Comparison of ENCODE assay signal across 19 cellular contexts in the genomic region with DNA sequence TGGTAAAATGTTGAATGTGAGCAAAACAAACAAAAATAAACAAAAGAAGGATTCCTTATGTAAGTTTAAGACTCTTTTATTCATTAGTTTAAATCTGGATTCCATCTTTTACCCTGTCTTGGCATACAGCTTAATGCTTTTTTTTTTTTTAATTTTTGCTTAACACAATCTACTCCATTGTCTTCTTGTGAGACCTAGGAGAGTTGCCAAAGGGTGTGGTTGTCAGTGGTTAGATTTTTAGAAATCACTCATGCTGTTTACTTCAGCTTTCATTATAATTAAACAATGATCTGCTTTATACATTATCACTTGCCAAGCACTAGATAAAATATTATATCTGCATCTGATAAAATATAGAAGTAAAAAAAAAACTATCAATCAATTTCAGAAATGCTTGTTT.
DNase-seq lines count a peak whose midpoint lies in the region; ATAC-seq, FAIRE-seq and TF ChIP-seq lines count a peak whose summit lies in the region.
"Had no signal": no experiment of that assay in that cellular context is flagged by ENCODE, and none has a peak within 500 bp of the region (broad histone marks: within the 10 kb centered on the region; RNA-seq: fewer than 3 reads in every experiment).

No MANE protein-coding gene starts in this region.

- no peak overlapping the region for H2AFZ ChIP-seq in PC-9

- no peak for TF ChIP-seq CTCF in PC-9 (conservative IDR thresholded peaks at IDR 0.05)

- no peak for ATAC-seq in GM19395 (IDR thresholded peaks at IDR 0.05; ENCODE audit: unreplicated experiment)
- ATAC-seq: activated CD4-positive, alpha-beta T cell treated with anti-CD3 and anti-CD28 coated beads for 36 hours; lower lobe of right lung; naive thymus-derived CD8-positive, alpha-beta T cell; stimulated activated effector memory CD8-positive, alpha-beta T cell treated with anti-CD3 and anti-CD28 coated beads, Interleukin-12 subunit alpha, Interleukin-12 subunit beta, amount 100 ng/mL, for 72 hours had no signal

- no peak overlapping the region for H3K27ac ChIP-seq in PC-9
- no peak overlapping the region for H3K27ac ChIP-seq in effector memory CD4-positive, alpha-beta T cell (ENCODE audit: insufficient read depth, low read length, poor library complexity, severe bottlenecking)
- H3K27ac ChIP-seq: BLaER1, lower lobe of right lung, pancreas, SK-N-MC had no signal

- intact Hi-C loops in PC-9 (cut with micrococcal nuclease; ENCODE audit: unreplicated experiment): no loop called here

- H3K9me2 ChIP-seq in PC-9 (ENCODE audit: insufficient read depth): no peaks in the 10 kb centered on the region

- no peaks in the 10 kb centered on the region for H3K27me3 ChIP-seq in PC-9 (ENCODE audit: insufficient read depth, low read depth)
- H3K27me3 ChIP-seq in effector memory CD4-positive, alpha-beta T cell (replicated peaks; ENCODE audit: control insufficient read depth, insufficient read depth, low read length, poor library complexity, severe bottlenecking): no peaks in the 10 kb centered on the region
- H3K27me3 ChIP-seq: BLaER1, pancreas had no signal

- H3K9me3 ChIP-seq in PC-9 (ENCODE audit: insufficient read depth, low read depth): no peaks in the 10 kb centered on the region
- no peaks in the 10 kb centered on the region for H3K9me3 ChIP-seq in effector memory CD4-positive, alpha-beta T cell (ENCODE audit: control insufficient read depth, low read length)
- H3K9me3 ChIP-seq: BLaER1, lower lobe of right lung, pancreas had no signal

- H3K4me3 ChIP-seq in PC-9: no peak overlapping the region
- H3K4me3 ChIP-seq in effector memory CD4-positive, alpha-beta T cell (ENCODE audit: insufficient read depth, low read depth, low read length, poor library complexity, severe bottlenecking): no peak overlapping the region
- H3K4me3 ChIP-seq: BLaER1, lower lobe of right lung, pancreas, SK-N-MC had no signal

- no peaks in the 10 kb centered on the region for H3F3A ChIP-seq in PC-9 (ENCODE audit: insufficient read depth, low read depth)

- CTCF ChIA-PET in PC-9 (lab: Charles Lee): interaction anchor here (0.6 to 0.7 kb wide), 2 partner anchors 20 to 359 kb away, joined by 3 read pairs; no protein-coding TSS in a partner anchor

- no peaks in the 10 kb centered on the region for H3K79me2 ChIP-seq in PC-9 (ENCODE audit: low read depth)

- POLR2A ChIA-PET in PC-9 (lab: Charles Lee; ENCODE audit: unreplicated experiment): interaction anchor here (0.6 kb wide), 2 partner anchors 104 to 332 kb away, joined by 6 to 7 read pairs; no protein-coding TSS in a partner anchor

- BruUV-seq in PC-9 (replicated peaks; lab: Mats Ljungman, UMichigan): no TSS peak

- H4K20me1 ChIP-seq in PC-9 (ENCODE audit: insufficient read depth): no peaks in the 10 kb centered on the region
- H4K20me1 ChIP-seq: BLaER1 had no signal

- no peak for DNase-seq in H54 (ENCODE audit: insufficient read length, low spot score)
- peak; percentile 7 to 48 for DNase-seq in PC-9
- peak; percentile 38 for DNase-seq in fibroblast of peridontal ligament (ENCODE audit: extremely low read depth)
- DNase-seq in renal cortical epithelial cell (ENCODE audit: low read depth): peak; percentile 66
- no peak for DNase-seq in stimulated activated CD4-positive, alpha-beta T cell treated with anti-CD3 and anti-CD28 coated beads, Interleukin-2, amount 100 ng/mL, for 24 hours
- DNase-seq in effector memory CD4-positive, alpha-beta T cell: no peak
- DNase-seq in 8988T: no peak
- DNase-seq: activated CD4-positive, alpha-beta T cell treated with anti-CD3 and anti-CD28 coated beads for 36 hours; effector CD4-positive, alpha-beta T cell; GOT3; Kasumi-1; lower lobe of right lung; naive thymus-derived CD8-positive, alpha-beta T cell; pancreas; stimulated activated CD4-positive, alpha-beta T cell treated with anti-CD3 and anti-CD28 coated beads, Interleukin-12 subunit alpha, Interleukin-12 subunit beta, amount 100 ng/mL, for 4 hours had no signal

- no peak for TF ChIP-seq POLR2A in H54 (IDR thresholded peaks at IDR 0.05; ENCODE audit: low read depth, low read length)

- H3K36me3 ChIP-seq in PC-9 (ENCODE audit: low read depth): no peaks in the 10 kb centered on the region
- H3K36me3 ChIP-seq in effector memory CD4-positive, alpha-beta T cell (ENCODE audit: control insufficient read depth, insufficient read depth, low read length): no peaks in the 10 kb centered on the region
- H3K36me3 ChIP-seq: BLaER1, lower lobe of right lung, pancreas had no signal

- peak; percentile 93 for FAIRE-seq in H54 (lab: Jason Lieb, UNC)
- FAIRE-seq: pancreas had no signal

- H3K4me1 ChIP-seq in PC-9 (replicated peaks; ENCODE audit: insufficient read depth): no peaks in the 10 kb centered on the region
- H3K4me1 ChIP-seq in effector memory CD4-positive, alpha-beta T cell (ENCODE audit: control insufficient read depth, insufficient read depth, low read length, poor library complexity, severe bottlenecking): no peaks in the 10 kb centered on the region
- H3K4me1 ChIP-seq: BLaER1, lower lobe of right lung, pancreas had no signal

- H3K4me2 ChIP-seq in PC-9: no peak overlapping the region
- H3K4me2 ChIP-seq: BLaER1 had no signal

Comparison
In these comparisons a context has a peak if more than half of its experiments do, and no peak if none do; other contexts are left out.
1. DNase-seq: peak in PC-9 (2 of 2), fibroblast of peridontal ligament (single experiment) and renal cortical epithelial cell (single experiment); none in H54 (single experiment), stimulated activated CD4-positive, alpha-beta T cell treated with anti-CD3 and anti-CD28 coated beads, Interleukin-2, amount 100 ng/mL, for 24 hours (0 of 2), effector memory CD4-positive, alpha-beta T cell (0 of 3) and 8988T (single experiment).